ENCODE assay signal across 19 cellular contexts in the genomic region with DNA sequence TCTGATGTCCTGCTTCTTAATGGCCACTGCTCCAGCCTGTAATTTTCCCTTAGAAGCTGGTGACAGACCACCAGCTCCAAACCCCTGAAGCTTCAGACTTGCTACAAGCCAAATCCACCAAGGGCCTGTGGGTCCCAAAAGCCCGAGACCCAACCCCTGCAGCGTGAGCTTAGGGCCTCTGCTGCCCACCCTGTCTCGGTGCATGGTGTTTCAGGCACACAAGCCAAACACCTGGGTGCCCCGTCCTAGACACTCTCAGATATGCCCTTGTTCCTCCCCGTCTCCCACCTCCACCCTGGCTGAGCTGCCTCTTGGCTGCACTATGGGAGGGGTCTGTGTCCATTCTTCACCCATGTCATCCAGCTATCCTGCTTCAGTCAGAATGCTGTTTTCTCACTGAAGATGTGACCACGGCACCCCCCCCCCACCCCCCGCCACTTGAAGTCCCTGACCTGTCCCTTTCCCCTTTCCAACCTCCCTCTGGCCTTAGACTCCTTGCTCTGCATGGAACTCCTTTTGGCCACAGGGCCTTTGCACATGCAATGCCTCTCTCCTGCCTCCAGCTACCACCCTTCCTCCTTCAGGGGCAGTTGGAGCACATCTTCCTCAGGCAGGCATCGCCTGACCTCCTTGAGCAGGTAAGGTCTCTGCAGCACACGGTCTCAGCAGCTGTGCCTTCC. TPM values are rescaled to one million over a fixed set of nuclear protein-coding genes. Genes with fewer than 3 reads are reported as not detected.
DNase-seq lines count a peak whose midpoint lies in the region; ATAC-seq and TF ChIP-seq lines count a peak whose summit lies in the region.
"Had no signal": no experiment of that assay in that cellular context is flagged by ENCODE, and none has a peak within 500 bp of the region (broad histone marks: within the 10 kb centered on the region; RNA-seq: fewer than 3 reads in every experiment).

No MANE protein-coding gene starts in this region.

- no peaks in the 10 kb centered on the region for H4K20me1 ChIP-seq in PC-9 (ENCODE audit: insufficient read depth)

- peaks cover 2% of the 10 kb centered on the region for H3K27me3 Mint-ChIP-seq in endodermal cell (ENCODE audit: insufficient read depth)
- peaks cover 0 to 4% of the 10 kb centered on the region in 2 donors for H3K27me3 Mint-ChIP-seq in CD8-positive, alpha-beta memory T cell

- no TSS peak for BruUV-seq in PC-9 (replicated peaks; lab: Mats Ljungman, UMichigan)

- CTCF ChIA-PET in CD8-positive, alpha-beta memory T cell (lab: Charles Lee): no interaction called here
- CTCF ChIA-PET in PC-9 (lab: Charles Lee): no interaction called here

- H3K9me2 ChIP-seq in PC-9 (ENCODE audit: insufficient read depth): no peaks in the 10 kb centered on the region

- no peaks in the 10 kb centered on the region for H3K4me1 Mint-ChIP-seq in endodermal cell
- H3K4me1 Mint-ChIP-seq in CD8-positive, alpha-beta memory T cell: no peaks in the 10 kb centered on the region
- H3K4me1 Mint-ChIP-seq: CD14-positive monocyte had no signal

- DNase-seq in RWPE2 (ENCODE audit: low spot score) (peak; percentile 51), endodermal cell (peak; percentile 14), lung (ENCODE audit: low spot score) (peak; percentile 15), stomach (peak; percentile 19), DMS114 treated with DMSO at 0.1 percent for 48 hours (lab: John Stamatoyannopoulos, UW; ENCODE audit: unreplicated experiment) (no peak), PC-9 (no peak)
- DNase-seq in CD8-positive, alpha-beta memory T cell: no peak
- DNase-seq: GOT3, NCI-H1092 treated with DMSO at 0.1 percent for 48 hours, NCI-H146, NCI-H2081, NCI-H2171 treated with DMSO at 0.1 percent for 48 hours, NCI-H446, NCI-H69 had no signal

- ATAC-seq in RWPE2 (ENCODE audit: low read depth): no peak
- no peak for ATAC-seq in lung (ENCODE audit: insufficient read depth, low FRiP score)
- no peak for ATAC-seq in HG03097 (IDR thresholded peaks at IDR 0.05; ENCODE audit: low FRiP score, unreplicated experiment)
- ATAC-seq: HCT116, Right ventricle myocardium inferior had no signal

- POLR2A ChIA-PET in CD8-positive, alpha-beta memory T cell (lab: Charles Lee): no interaction called here
- POLR2A ChIA-PET in PC-9 (lab: Charles Lee; ENCODE audit: unreplicated experiment): no interaction called here

- H3K27ac Mint-ChIP-seq in endodermal cell: no peak overlapping the region
- H3K27ac Mint-ChIP-seq in CD8-positive, alpha-beta memory T cell: no peak overlapping the region

- H3K9ac ChIP-seq in endodermal cell (ENCODE audit: extremely low read depth, low read length, poor library complexity, severe bottlenecking): no peak overlapping the region

- no peak overlapping the region for H3K4me3 Mint-ChIP-seq in endodermal cell
- H3K4me3 Mint-ChIP-seq in CD8-positive, alpha-beta memory T cell: no peak overlapping the region
- H3K4me3 Mint-ChIP-seq: CD14-positive monocyte had no signal

- H3K27ac ChIP-seq in RWPE2 (ENCODE audit: poor library complexity, severe bottlenecking) (no peak overlapping the region), endodermal cell (ENCODE audit: low read depth, low read length) (no peak overlapping the region), lung (ENCODE audit: low read depth in 1 of 2, low read length in 1 of 2) (no peak overlapping the region), stomach (no peak overlapping the region), PC-9 (no peak overlapping the region)
- no peak overlapping the region for H3K27ac ChIP-seq in CD8-positive, alpha-beta memory T cell (ENCODE audit: low read depth, low read length)
- H3K27ac ChIP-seq: Peyer's patch had no signal

- H3F3A ChIP-seq in PC-9 (ENCODE audit: insufficient read depth, low read depth): no peaks in the 10 kb centered on the region

- H2AFZ ChIP-seq in PC-9: no peak overlapping the region

- H3K4me1 ChIP-seq in RWPE2 (ENCODE audit: insufficient read depth, poor library complexity, severe bottlenecking) (no peaks in the 10 kb centered on the region), endodermal cell (ENCODE audit: control insufficient read depth, insufficient read depth, low read length) (no peaks in the 10 kb centered on the region), lung (ENCODE audit: control insufficient read depth in 2 of 2, insufficient read depth in 2 of 2, low read length in 2 of 2) (no peaks in the 10 kb centered on the region), stomach (no peaks in the 10 kb centered on the region), PC-9 (replicated peaks; ENCODE audit: insufficient read depth) (no peaks in the 10 kb centered on the region)
- H3K4me1 ChIP-seq in CD8-positive, alpha-beta memory T cell (ENCODE audit: insufficient read depth, low read length): no peaks in the 10 kb centered on the region
- H3K4me1 ChIP-seq: Peyer's patch had no signal

- H3K9me3 Mint-ChIP-seq in endodermal cell: peaks cover 49% of the 10 kb centered on the region
- peaks cover 10 to 42% (median 19%) of the 10 kb centered on the region in 5 donors for H3K9me3 Mint-ChIP-seq in CD8-positive, alpha-beta memory T cell

- H3K4me2 ChIP-seq in PC-9: no peak overlapping the region

- peaks cover 21% of the 10 kb centered on the region for H3K9me3 ChIP-seq in RWPE2 (ENCODE audit: severe bottlenecking)
- peaks cover 17% of the 10 kb centered on the region for H3K9me3 ChIP-seq in endodermal cell (ENCODE audit: control insufficient read depth, low read length)
- peaks cover 0 to 58% of the 10 kb centered on the region in 2 donors for H3K9me3 ChIP-seq in lung (ENCODE audit: control insufficient read depth in 2 of 2, insufficient read depth in 1 of 2, low read length in 1 of 2)
- peaks cover 9 to 95% (median 74%) of the 10 kb centered on the region in 4 donors for H3K9me3 ChIP-seq in stomach
- H3K9me3 ChIP-seq in CD8-positive, alpha-beta memory T cell (ENCODE audit: low read length): no peaks in the 10 kb centered on the region
- no peaks in the 10 kb centered on the region for H3K9me3 ChIP-seq in PC-9 (ENCODE audit: insufficient read depth, low read depth)

- WGBS in endodermal cell (ENCODE audit: insufficient coverage in 1 of 2, insufficient read length in 1 of 2), 2 experiments: 80 to 87% methylated on average over 6 to 8 of the region's 9 CpGs
- 88 to 91% methylated on average over 9 of the region's 9 CpGs for WGBS in lung, 2 donors
- 83 to 93% (median 88%) methylated on average over 8 to 9 of the region's 9 CpGs for WGBS in stomach, 5 donors

- intact Hi-C loops in stomach (cut with DNase I; ENCODE audit: low total_unique reads) (no loop called here), PC-9 (cut with micrococcal nuclease; ENCODE audit: unreplicated experiment) (no loop called here)

- H3K36me3 ChIP-seq in RWPE2 (ENCODE audit: low read depth): no peaks in the 10 kb centered on the region
- no peaks in the 10 kb centered on the region for H3K36me3 ChIP-seq in endodermal cell (ENCODE audit: control insufficient read depth, insufficient read depth, low read length)
- no peaks in the 10 kb centered on the region for H3K36me3 ChIP-seq in lung (ENCODE audit: control insufficient read depth in 2 of 2, insufficient read depth in 2 of 2, low read length in 2 of 2)
- peaks cover 0 to 39% (median 8%) of the 10 kb centered on the region in 4 donors for H3K36me3 ChIP-seq in stomach
- no peaks in the 10 kb centered on the region for H3K36me3 ChIP-seq in CD8-positive, alpha-beta memory T cell (ENCODE audit: insufficient read depth, low read length)
- no peaks in the 10 kb centered on the region for H3K36me3 ChIP-seq in PC-9 (ENCODE audit: low read depth)
- H3K36me3 ChIP-seq: Peyer's patch had no signal

- no peaks in the 10 kb centered on the region for H3K36me3 Mint-ChIP-seq in endodermal cell (ENCODE audit: low read depth)
- peaks cover 0 to 10% (median 0%) of the 10 kb centered on the region in 3 donors for H3K36me3 Mint-ChIP-seq in CD8-positive, alpha-beta memory T cell
- H3K36me3 Mint-ChIP-seq: CD14-positive monocyte had no signal

- no peaks in the 10 kb centered on the region for H3K79me2 ChIP-seq in PC-9 (ENCODE audit: low read depth)

- no peak for TF ChIP-seq CTCF in RWPE2 (IDR thresholded peaks at IDR 0.05; ENCODE audit: poor library complexity, severe bottlenecking)
- no peak for TF ChIP-seq CTCF in endodermal cell (conservative IDR thresholded peaks at IDR 0.05)
- no peak for TF ChIP-seq CTCF in lung (IDR thresholded peaks at IDR 0.05; ENCODE audit: control extremely low read depth, extremely low read depth)
- no peak for TF ChIP-seq CTCF in stomach (IDR thresholded peaks at IDR 0.05)
- no peak for TF ChIP-seq CTCF in PC-9 (conservative IDR thresholded peaks at IDR 0.05)

- H3K4me3 ChIP-seq in RWPE2 (ENCODE audit: severe bottlenecking) (no peak overlapping the region), endodermal cell (ENCODE audit: low read length) (no peak overlapping the region), lung (no peak overlapping the region), stomach (no peak overlapping the region), PC-9 (no peak overlapping the region)
- H3K4me3 ChIP-seq in CD8-positive, alpha-beta memory T cell (ENCODE audit: low read length): no peak overlapping the region
- H3K4me3 ChIP-seq: Peyer's patch had no signal

- no peaks in the 10 kb centered on the region for H3K27me3 ChIP-seq in RWPE2 (ENCODE audit: insufficient read depth, poor library complexity, severe bottlenecking)
- H3K27me3 ChIP-seq in endodermal cell (ENCODE audit: control insufficient read depth, insufficient read depth, low read length, poor library complexity, severe bottlenecking): no peaks in the 10 kb centered on the region
- no peaks in the 10 kb centered on the region for H3K27me3 ChIP-seq in lung (ENCODE audit: control insufficient read depth, insufficient read depth)
- H3K27me3 ChIP-seq in stomach: no peaks in the 10 kb centered on the region
- no peaks in the 10 kb centered on the region for H3K27me3 ChIP-seq in CD8-positive, alpha-beta memory T cell (ENCODE audit: insufficient read depth, low read length, poor library complexity, severe bottlenecking)
- H3K27me3 ChIP-seq in PC-9 (ENCODE audit: insufficient read depth, low read depth): peaks cover 85% of the 10 kb centered on the region
- H3K27me3 ChIP-seq: Peyer's patch had no signal

- TF ChIP-seq POLR2A in stomach (IDR thresholded peaks at IDR 0.05): no peak

- TF ChIP-seq EP300 in stomach (IDR thresholded peaks at IDR 0.05): no peak

RNA-seq across cellular contexts. Expression of gene ZNF354C, which starts 55.8 kb away (rescaled TPM):
- total RNA-seq in endodermal cell (1 to 10 TPM; 3.4 to 4.8 TPM), lung (10 to 100 TPM in 1 of 2 donors, 1 to 10 TPM in 1; 3.9 to 15.8 TPM), stomach (10 to 100 TPM in 2 of 5 donors, 1 to 10 TPM in 2, not detected in 1; 1.3 to 13.6 (median 7.7) TPM), PC-9 (2021) (2.5 and 2.7 TPM in 2 replicates)
- polyA plus RNA-seq in endodermal cell (2013, experiment 1 of 2): 6.2 TPM
- 5.9 TPM for polyA plus RNA-seq in endodermal cell (2013, experiment 2 of 2)
- polyA plus RNA-seq in lung (1 to 10 TPM; 1.2 to 1.3 TPM), stomach (1 to 10 TPM in 2 of 3 donors, under 1 TPM in 1; 0.92 to 1.2 (median 1.1) TPM)
- total RNA-seq in CD8-positive, alpha-beta memory T cell: 1 to 10 TPM; 5.7 to 6.0 TPM
- polyA plus RNA-seq in CD8-positive, alpha-beta memory T cell: 0.87 TPM

Comparison
In these comparisons a context has a peak if more than half of its experiments do, and no peak if none do; other contexts are left out.
1. DNase-seq: peak in RWPE2 (single experiment), endodermal cell (single experiment), lung (single experiment) and stomach (single experiment); none in CD8-positive, alpha-beta memory T cell (0 of 5), DMS114 treated with DMSO at 0.1 percent for 48 hours (single experiment) and PC-9 (0 of 2).